ENCODE assay signal across 1 cellular context in the genomic region with DNA sequence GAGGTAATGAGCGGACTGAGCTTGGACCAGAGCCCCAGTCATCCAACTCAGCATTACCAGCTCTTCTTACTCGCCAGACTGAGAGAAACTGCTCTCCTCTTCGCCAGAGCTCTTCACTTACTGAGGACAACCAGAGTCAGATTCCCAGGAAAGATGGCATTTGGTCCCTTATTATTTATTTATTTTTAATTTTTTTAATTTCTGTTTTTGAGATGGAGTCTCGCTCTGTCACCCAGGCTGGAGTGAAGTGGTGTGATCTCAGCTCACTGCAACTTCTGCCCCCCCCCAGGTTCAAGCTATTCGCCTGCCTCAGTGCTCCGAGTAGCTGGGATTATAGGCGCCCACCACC.
TF ChIP-seq lines count a peak whose summit lies in the region.

No MANE protein-coding gene starts in this region.

TF ChIP-seq in HepG2, 621 proteins besides CTCF, POLR2A, EP300 and RAD21:
- TF ChIP-seq ZSCAN29 (CRISPR knock-in tag; conservative IDR thresholded peaks at IDR 0.05), result 0 out of 2 replicates have a peak, but pooled peaks have one; percentile 0
- TF ChIP-seq TSC22D2 (CRISPR knock-in tag; IDR thresholded peaks at IDR 0.05; ENCODE audit: borderline replicate concordance), result no peak
- TF ChIP-seq HMG20A (CRISPR knock-in tag; IDR thresholded peaks at IDR 0.05; ENCODE audit: borderline replicate concordance), result 0 out of 2 replicates have a peak, but pooled peaks have one; percentile 5
- peak; percentile 24; the same call in 1 of the 2 replicates for TF ChIP-seq HDAC1 (CRISPR knock-in tag; IDR thresholded peaks at IDR 0.05)
- no peak for TF ChIP-seq TEAD3 (CRISPR knock-in tag; optimal IDR thresholded peaks at IDR 0.05; ENCODE audit: borderline replicate concordance)
- no peak for TF ChIP-seq MEF2D (CRISPR knock-in tag; IDR thresholded peaks at IDR 0.05)
- TF ChIP-seq SMAD3 (CRISPR knock-in tag; IDR thresholded peaks at IDR 0.05), result no peak
